In the genomic region with DNA sequence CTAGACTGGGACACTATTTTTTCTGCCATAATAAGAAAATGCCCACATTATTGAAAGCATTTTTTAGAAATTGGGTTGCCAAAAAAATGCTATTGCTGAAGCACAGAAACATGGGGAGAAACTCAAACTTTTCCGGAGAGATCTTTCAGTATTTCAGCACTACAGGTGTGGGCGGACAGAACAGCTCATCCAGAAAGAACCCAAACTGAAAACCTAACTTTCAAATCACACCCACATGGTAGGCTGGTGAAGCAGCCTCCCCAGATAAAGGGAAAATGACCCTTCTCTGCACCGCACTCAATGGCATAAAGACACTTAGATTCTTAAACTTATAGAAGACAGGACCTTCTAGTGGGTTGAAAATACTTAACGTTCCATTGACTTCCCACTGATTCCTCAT, we compare ENCODE assay signal across 11 cellular contexts.
"Had no signal": no experiment of that assay in that cellular context is flagged by ENCODE, and none has a peak within 500 bp of the region (broad histone marks: within the 10 kb centered on the region; RNA-seq: fewer than 3 reads in every experiment).

No MANE protein-coding gene starts in this region.

- H3K4me3 ChIP-seq: SJSA1, skin epidermis, thyroid gland had no signal

- H3K36me3 ChIP-seq: SJSA1, thyroid gland had no signal

- DNase-seq: dermis blood vessel endothelial cell, foreskin melanocyte, kidney glomerular epithelial cell, mesenchymal stem cell, natural killer cell, right cardiac atrium, T-helper 9 cell, thyroid gland had no signal

- H3K4me1 ChIP-seq: thyroid gland had no signal

- H3K4me3 Mint-ChIP-seq: natural killer cell had no signal

- H3K9me3 ChIP-seq: SJSA1, thyroid gland had no signal

- H3K27ac Mint-ChIP-seq: natural killer cell had no signal

- H3K36me3 Mint-ChIP-seq: natural killer cell had no signal

- H3K9me3 Mint-ChIP-seq: natural killer cell had no signal

- H3K27ac ChIP-seq: epithelial cell of prostate, SJSA1, skin epidermis, thyroid gland had no signal

- H3K27me3 ChIP-seq: SJSA1, thyroid gland had no signal
